Comparison of ENCODE assay signal across 22 cellular contexts in the genomic region with DNA sequence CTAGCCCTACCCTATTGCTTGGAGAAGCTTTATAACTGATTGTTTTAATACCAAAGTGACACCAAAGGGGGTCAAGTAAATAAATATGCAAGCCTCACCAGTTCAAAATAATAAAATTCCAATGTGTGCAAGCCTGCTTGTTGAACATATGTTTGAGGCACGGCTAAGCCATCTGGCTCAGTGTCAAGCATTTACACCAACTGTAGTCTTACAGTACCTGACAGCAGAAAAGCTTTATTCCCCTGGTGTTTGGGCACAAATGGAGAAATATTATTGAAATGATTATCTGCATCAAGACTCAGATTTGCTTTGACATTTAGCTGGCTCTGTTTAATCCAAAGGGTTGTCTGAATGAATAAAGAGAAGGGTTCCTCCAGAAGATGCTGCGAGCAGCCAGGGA.
DNase-seq lines count a peak whose midpoint lies in the region; ATAC-seq, FAIRE-seq and TF ChIP-seq lines count a peak whose summit lies in the region.
"Had no signal": no experiment of that assay in that cellular context is flagged by ENCODE, and none has a peak within 500 bp of the region (broad histone marks: within the 10 kb centered on the region; RNA-seq: fewer than 3 reads in every experiment).

No MANE protein-coding gene starts in this region.

- H2BK20ac ChIP-seq in H1 (ENCODE audit: low read length), result no peak overlapping the region

- no peak overlapping the region for H2BK5ac ChIP-seq in H1 (ENCODE audit: low read depth, low read length)

- no peak for TF ChIP-seq EP300 in H1 (IDR thresholded peaks at IDR 0.05; ENCODE audit: borderline replicate concordance in 1 of 2, low read depth in 2 of 2, low read length in 2 of 2)

- H3K36me3 ChIP-seq in H1 (ENCODE audit: control insufficient read depth in 2 of 4, insufficient read depth in 4 of 4, low read length in 3 of 4) (no peaks in the 10 kb centered on the region), kidney (ENCODE audit: control insufficient read depth in 1 of 2, insufficient read depth in 2 of 2, low read length in 2 of 2) (no peaks in the 10 kb centered on the region)
- H3K36me3 ChIP-seq: colonic mucosa, gastrocnemius medialis had no signal

- intact Hi-C loops in kidney (cut with DNase I), result no loop called here
- intact Hi-C loops in left colon (cut with DNase I, micrococcal nuclease), result no loop called here

- 0 out of 2 replicates have a peak overlapping the region, but pooled peaks have one; percentile 5 for H2AFZ ChIP-seq in H1 (ENCODE audit: low read length)
- H2AFZ ChIP-seq: parathyroid adenoma had no signal

- no peak overlapping the region for H3K14ac ChIP-seq in H1 (ENCODE audit: insufficient read length)

- ATAC-seq in left colon, result no peak
- ATAC-seq: gastrocnemius medialis, mucosa of descending colon, Right ventricle myocardium inferior, sciatic nerve had no signal

- H3K4me1 ChIP-seq in H1 (replicated peaks in 1 of 4; ENCODE audit: control insufficient read depth in 3 of 4, insufficient read depth in 4 of 4, low read length in 3 of 4) (peaks cover 0 to 3% (median 0%) of the 10 kb centered on the region in 4 experiments; a peak in 2 of 7 replicates), kidney (ENCODE audit: control insufficient read depth in 1 of 2, insufficient read depth in 1 of 2, low read depth in 1 of 2, low read length in 2 of 2) (no peaks in the 10 kb centered on the region)
- H3K4me1 ChIP-seq: colonic mucosa, gastrocnemius medialis, parathyroid adenoma had no signal

- no peaks in the 10 kb centered on the region for H3K27me3 ChIP-seq in H1 (replicated peaks in 1 of 4; ENCODE audit: control insufficient read depth in 3 of 4, extremely low read depth in 1 of 4, insufficient read depth in 3 of 4, low read length in 3 of 4)
- H3K27me3 ChIP-seq: colonic mucosa, gastrocnemius medialis had no signal

- no peak overlapping the region for H2BK120ac ChIP-seq in H1 (replicated peaks; ENCODE audit: low read depth, low read length)

- peak; percentile 91 for DNase-seq in DMS 273 (lab: John Stamatoyannopoulos, UW; ENCODE audit: unreplicated experiment)
- DNase-seq in LHCN-M2 (ENCODE audit: low read depth), result peak; percentile 2
- peak; percentile 73 for DNase-seq in NCI-H82 treated with DMSO at 0.1 percent for 48 hours (lab: John Stamatoyannopoulos, UW; ENCODE audit: unreplicated experiment)
- no peak for DNase-seq in H1 (ENCODE audit: low read depth in 1 of 2, low spot score in 2 of 2)
- DNase-seq in kidney, result no peak
- no peak for DNase-seq in NCI-H2029 (lab: John Stamatoyannopoulos, UW)
- DNase-seq in left colon, result no peak
- DNase-seq in AG20443 (ENCODE audit: low spot score), result no peak
- DNase-seq: activated CD4-positive, alpha-beta T cell treated with anti-CD3 and anti-CD28 coated beads, Interleukin-2, amount 50 U/mL, for 48 hours; activated CD8-positive, alpha-beta memory T cell treated with anti-CD3 and anti-CD28 coated beads, Interleukin-2, amount 50 U/mL, for 4 hours; activated naive CD8-positive, alpha-beta T cell treated with anti-CD3 and anti-CD28 coated beads, Interleukin-2, amount 10 ng/mL, durations not matched to agents 7 days and 5 days; colonic mucosa; effector memory CD4-positive, alpha-beta T cell; gastrocnemius medialis; GDM1; hippocampal formation; immature natural killer cell; mucosa of descending colon; NCI-H1105 treated with DMSO at 0.1 percent for 48 hours had no signal

- H3K23ac ChIP-seq in H1 (ENCODE audit: insufficient read length), result no peak overlapping the region

- H3K9me3 ChIP-seq in H1 (ENCODE audit: insufficient read depth in 2 of 2, low read depth in 1 of 2, low read length in 1 of 2), result no peaks in the 10 kb centered on the region
- no peaks in the 10 kb centered on the region for H3K9me3 ChIP-seq in kidney (ENCODE audit: control insufficient read depth in 1 of 2, low read length in 2 of 2)
- H3K9me3 ChIP-seq: colonic mucosa, gastrocnemius medialis, mucosa of descending colon had no signal

- no peaks in the 10 kb centered on the region for H3K79me2 ChIP-seq in H1 (ENCODE audit: control insufficient read depth in 1 of 2, insufficient read depth in 2 of 2, low read length in 2 of 2)
- H3K79me2 ChIP-seq: parathyroid adenoma had no signal

- H3K56ac ChIP-seq in H1 (replicated peaks; ENCODE audit: insufficient read length, low read depth, low read length), result no peak overlapping the region

- H2AK5ac ChIP-seq in H1 (ENCODE audit: low read depth, low read length), result no peak overlapping the region

- H3K4me2 ChIP-seq in H1 (ENCODE audit: insufficient read depth in 1 of 2, low read depth in 2 of 2, low read length in 2 of 2), result no peak overlapping the region

- no peak for TF ChIP-seq POLR2A in H1 (IDR thresholded peaks at IDR 0.05; ENCODE audit: control extremely low read depth in 1 of 2, low read depth in 2 of 2, low read length in 2 of 2)

- no peaks in the 10 kb centered on the region for H4K20me1 ChIP-seq in H1 (replicated peaks in 1 of 2; ENCODE audit: control insufficient read depth in 1 of 2, insufficient read depth in 2 of 2, low read length in 2 of 2)

- H3K4me3 ChIP-seq in H1 (ENCODE audit: extremely low read depth in 1 of 4, insufficient read depth in 2 of 4, low read depth in 3 of 4, low read length in 4 of 4) (no peak overlapping the region), kidney (ENCODE audit: low read length in 2 of 2) (no peak overlapping the region)
- H3K4me3 ChIP-seq: colonic mucosa, gastrocnemius medialis, mucosa of descending colon had no signal

- no peaks in the 10 kb centered on the region for H3K79me1 ChIP-seq in H1 (ENCODE audit: low read depth, low read length)

- H2BK15ac ChIP-seq in H1 (ENCODE audit: low read length), result no peak overlapping the region

- no peak overlapping the region for H3K18ac ChIP-seq in H1 (ENCODE audit: extremely low read depth, low read length)

- no peak overlapping the region for H4K91ac ChIP-seq in H1 (replicated peaks; ENCODE audit: insufficient read length, low read length)

- no peak overlapping the region for H4K5ac ChIP-seq in H1 (ENCODE audit: insufficient read length, low read depth, low read length)

- 93% methylated on average over 2 of the region's 2 CpGs; no CpG with 5 or more reads in 1 of the 2 experiments for WGBS in H1 (ENCODE audit: extremely low coverage in 1 of 2, insufficient coverage in 1 of 2, insufficient read length in 1 of 2, insufficient replicate concordance in 2 of 2, low coverage in 1 of 2, low lambda C conversion rate in 2 of 2, missing lambda C conversion rate in 1 of 2), 2 experiments

- H3K4ac ChIP-seq in H1 (replicated peaks; ENCODE audit: insufficient read length, low read depth, low read length), result no peak overlapping the region

- no peak for TF ChIP-seq RAD21 in H1 (IDR thresholded peaks at IDR 0.05 in 1 of 2, conservative IDR thresholded peaks at IDR 0.05 in 1 of 2; ENCODE audit: low read depth in 2 of 2, low read length in 2 of 2)

- FAIRE-seq in H1 (lab: Jason Lieb, UNC) (no peak), kidney (lab: Jason Lieb, UNC) (no peak)

- no peak overlapping the region for H3K27ac ChIP-seq in H1 (ENCODE audit: low read depth, low read length)
- H3K27ac ChIP-seq in kidney (ENCODE audit: low read depth in 2 of 2, low read length in 2 of 2), result no peak overlapping the region
- H3K27ac ChIP-seq: colonic mucosa, gastrocnemius medialis, parathyroid adenoma had no signal

- CTCF ChIA-PET in H1 (lab: Charles Lee; ENCODE audit: partially characterized antibody), result interaction anchor here (0.8 kb wide), 1 partner anchor 315 kb away, joined by 3 read pairs; no protein-coding TSS in a partner anchor

- TF ChIP-seq CTCF in H1 (IDR thresholded peaks at IDR 0.05; ENCODE audit: control extremely low read depth in 1 of 3, insufficient read depth in 1 of 3, low read depth in 1 of 3, low read length in 3 of 3) (no peak), kidney (IDR thresholded peaks at IDR 0.05; ENCODE audit: borderline replicate concordance, extremely low read depth, insufficient read depth) (no peak)

- H4K8ac ChIP-seq in H1 (ENCODE audit: extremely low read depth, insufficient read depth, low read length), result no peak overlapping the region

- no peak overlapping the region for H3K9ac ChIP-seq in H1 (replicated peaks in 1 of 4; ENCODE audit: extremely low read depth in 1 of 4, low read depth in 3 of 4, low read length in 3 of 4)
- no peak overlapping the region for H3K9ac ChIP-seq in kidney (ENCODE audit: low read length in 2 of 2)
- H3K9ac ChIP-seq: parathyroid adenoma had no signal

- no peak overlapping the region for H2BK12ac ChIP-seq in H1 (ENCODE audit: low read depth, low read length)

- no peaks in the 10 kb centered on the region for H3K23me2 ChIP-seq in H1 (ENCODE audit: low read depth, low read length)

- POLR2A ChIA-PET in H1 (lab: Charles Lee; ENCODE audit: partially characterized antibody), result no interaction called here

TF ChIP-seq in H1, 55 proteins besides CTCF, POLR2A, EP300 and RAD21:
- TF ChIP-seq JUND (IDR thresholded peaks at IDR 0.05; ENCODE audit: low read length) (no peak), SP2 (IDR thresholded peaks at IDR 0.05; ENCODE audit: low read length) (no peak), TCF12 (IDR thresholded peaks at IDR 0.05; ENCODE audit: low read depth, low read length) (no peak), HDAC6 (IDR thresholded peaks at IDR 0.05; ENCODE audit: low read depth, low read length) (no peak), HDAC2 (IDR thresholded peaks at IDR 0.05; ENCODE audit: borderline replicate concordance in 1 of 2, low read depth in 2 of 2, low read length in 2 of 2) (no peak), SP4 (IDR thresholded peaks at IDR 0.05; ENCODE audit: low read length) (no peak)
- TF ChIP-seq, protein P1, sequence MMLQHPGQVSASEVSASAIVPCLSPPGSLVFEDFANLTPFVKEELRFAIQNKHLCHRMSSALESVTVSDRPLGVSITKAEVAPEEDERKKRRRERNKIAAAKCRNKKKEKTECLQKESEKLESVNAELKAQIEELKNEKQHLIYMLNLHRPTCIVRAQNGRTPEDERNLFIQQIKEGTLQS (IDR thresholded peaks at IDR 0.05; ENCODE audit: insufficient read depth, low read depth, low read length), result no peak
- TF ChIP-seq, protein P2, sequence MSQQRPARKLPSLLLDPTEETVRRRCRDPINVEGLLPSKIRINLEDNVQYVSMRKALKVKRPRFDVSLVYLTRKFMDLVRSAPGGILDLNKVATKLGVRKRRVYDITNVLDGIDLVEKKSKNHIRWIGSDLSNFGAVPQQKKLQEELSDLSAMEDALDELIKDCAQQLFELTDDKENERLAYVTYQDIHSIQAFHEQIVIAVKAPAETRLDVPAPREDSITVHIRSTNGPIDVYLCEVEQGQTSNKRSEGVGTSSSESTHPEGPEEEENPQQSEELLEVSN (IDR thresholded peaks at IDR 0.05), result no peak

Comparison
In these comparisons a context has a peak if more than half of its experiments do, and no peak if none do; other contexts are left out.
1. DNase-seq: peak in DMS 273 (single experiment), LHCN-M2 (single experiment) and NCI-H82 treated with DMSO at 0.1 percent for 48 hours (single experiment); none in H1 (0 of 2), kidney (single experiment), NCI-H2029 (single experiment), left colon (0 of 2) and AG20443 (single experiment).